Comparison of ENCODE assay signal across 24 cellular contexts in the genomic region with DNA sequence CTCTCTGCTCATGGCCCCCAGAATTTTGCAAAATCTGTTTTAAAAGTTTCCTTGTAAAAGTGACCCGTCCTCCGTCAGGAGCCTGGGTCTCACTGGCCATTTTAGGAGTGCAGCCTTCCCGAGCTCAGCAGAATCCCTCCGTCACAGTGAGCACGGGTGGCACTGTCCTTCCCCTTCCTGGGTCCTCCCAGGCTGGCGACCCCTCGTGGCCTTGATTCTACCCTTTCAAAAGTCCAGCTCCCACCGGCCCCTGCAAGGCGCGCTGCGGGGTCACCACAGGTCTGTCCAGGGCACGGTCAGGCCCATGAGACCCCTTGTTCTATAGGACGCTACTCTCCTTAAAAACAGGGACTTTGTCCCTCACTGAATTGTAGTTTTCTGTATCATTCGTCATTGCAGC.
DNase-seq lines count a peak whose midpoint lies in the region; ATAC-seq and TF ChIP-seq lines count a peak whose summit lies in the region.
"Had no signal": no experiment of that assay in that cellular context is flagged by ENCODE, and none has a peak within 500 bp of the region (broad histone marks: within the 10 kb centered on the region; RNA-seq: fewer than 3 reads in every experiment).

No MANE protein-coding gene starts in this region.

- TF ChIP-seq POLR2A in breast epithelium (IDR thresholded peaks at IDR 0.05): no peak
- no peak for TF ChIP-seq POLR2A in uterus (IDR thresholded peaks at IDR 0.05)

- H3K4me3 Mint-ChIP-seq in MCF 10A (ENCODE audit: unreplicated experiment) (no peak overlapping the region), osteocyte (ENCODE audit: unreplicated experiment) (no peak overlapping the region)
- H3K4me3 Mint-ChIP-seq: activated CD4-positive, alpha-beta T cell treated with anti-CD3 and anti-CD28 coated beads, Interleukin-2, amount 10 ng/mL, durations not matched to agents 24 days and 14 days; activated naive CD8-positive, alpha-beta T cell treated with anti-CD3 and anti-CD28 coated beads for 36 hours; activated T-helper 1 cell treated with anti-CD3 and anti-CD28 coated beads, Interleukin-12 subunit alpha, Interleukin-12 subunit beta, Interleukin-2, Interleukin-4 antibody, amounts not matched to agents 30 ng/mL and 10 ng/mL and 1 ng/mL, durations not matched to agents 14 hours and 24 hours and 36 hours; memory B cell; naive thymus-derived CD4-positive, alpha-beta T cell; T-helper 17 cell had no signal

- no peaks in the 10 kb centered on the region for H3K4me1 ChIP-seq in breast epithelium
- peaks cover 0 to 9% of the 10 kb centered on the region in 2 donors for H3K4me1 ChIP-seq in uterus
- no peaks in the 10 kb centered on the region; the same call in 1 of the 2 replicates for H3K4me1 ChIP-seq in MM.1S (ENCODE audit: low read length)

- H3K9me3 ChIP-seq in breast epithelium: no peaks in the 10 kb centered on the region
- H3K9me3 ChIP-seq in uterus: no peaks in the 10 kb centered on the region
- H3K9me3 ChIP-seq in MM.1S (replicated peaks; ENCODE audit: insufficient read depth, low read length): no peaks in the 10 kb centered on the region
- H3K9me3 ChIP-seq: thyroid gland had no signal

- TF ChIP-seq CTCF in MCF 10A (IDR thresholded peaks at IDR 0.05; ENCODE audit: unreplicated experiment): no peak
- TF ChIP-seq CTCF in breast epithelium (IDR thresholded peaks at IDR 0.05): no peak
- TF ChIP-seq CTCF in osteocyte (IDR thresholded peaks at IDR 0.05): no peak
- TF ChIP-seq CTCF in uterus (IDR thresholded peaks at IDR 0.05): no peak
- no peak for TF ChIP-seq CTCF in MM.1S (IDR thresholded peaks at IDR 0.05; ENCODE audit: low read length)

- H3K4me3 ChIP-seq in breast epithelium (no peak overlapping the region), uterus (no peak overlapping the region), MM.1S (ENCODE audit: low read length) (no peak overlapping the region)
- H3K4me3 ChIP-seq: MG63, smooth muscle cell, thyroid gland had no signal

- H3K27me3 Mint-ChIP-seq in MCF 10A (ENCODE audit: insufficient read depth, unreplicated experiment) (no peaks in the 10 kb centered on the region), osteocyte (ENCODE audit: unreplicated experiment) (no peaks in the 10 kb centered on the region)
- H3K27me3 Mint-ChIP-seq: activated CD4-positive, alpha-beta T cell treated with anti-CD3 and anti-CD28 coated beads, Interleukin-2, amount 10 ng/mL, durations not matched to agents 24 days and 14 days; activated naive CD8-positive, alpha-beta T cell treated with anti-CD3 and anti-CD28 coated beads for 36 hours; progenitor cell of endocrine pancreas had no signal

- H3K36me3 Mint-ChIP-seq in MCF 10A (ENCODE audit: insufficient read depth, unreplicated experiment) (no peaks in the 10 kb centered on the region), osteocyte (ENCODE audit: unreplicated experiment) (peaks cover 3% of the 10 kb centered on the region)

- ATAC-seq in GM19463 (IDR thresholded peaks at IDR 0.05; ENCODE audit: unreplicated experiment) (no peak), HG02885 (IDR thresholded peaks at IDR 0.05; ENCODE audit: poor library complexity, unreplicated experiment) (no peak)
- ATAC-seq: naive thymus-derived CD4-positive, alpha-beta T cell; Panc1; T-helper 17 cell had no signal

- H3K9me3 Mint-ChIP-seq in MCF 10A (ENCODE audit: unreplicated experiment): no peaks in the 10 kb centered on the region
- peaks cover 4% of the 10 kb centered on the region for H3K9me3 Mint-ChIP-seq in osteocyte (ENCODE audit: unreplicated experiment)

- no peak overlapping the region for H3K27ac ChIP-seq in breast epithelium
- peak overlapping the region; percentile 44 to 71 for H3K27ac ChIP-seq in uterus
- no peak overlapping the region for H3K27ac ChIP-seq in MM.1S (ENCODE audit: low read length)
- H3K27ac ChIP-seq: thyroid gland had no signal

- H2AFZ ChIP-seq in MM.1S (ENCODE audit: low read length): no peak overlapping the region

- DNase-seq in MCF 10A (ENCODE audit: unreplicated experiment): no peak
- DNase-seq in breast epithelium (ENCODE audit: low spot score in 2 of 2): no peak
- peak; percentile 46 for DNase-seq in islet precursor cell
- DNase-seq in osteocyte (ENCODE audit: extremely low spot score, unreplicated experiment): peak; percentile 73
- peak in 1 of 2 donors; percentile 9 for DNase-seq in uterus
- DNase-seq in MM.1S: no peak
- DNase-seq: activated CD4-positive, alpha-beta T cell treated with anti-CD3 and anti-CD28 coated beads, Interleukin-2, amount 10 ng/mL, durations not matched to agents 24 days and 14 days; activated naive CD8-positive, alpha-beta T cell treated with anti-CD3 and anti-CD28 coated beads for 36 hours; NCI-H1436; NCI-H2171; NCI-H524; stimulated activated CD4-positive, alpha-beta T cell treated with anti-CD3 and anti-CD28 coated beads, Interleukin-4, amount 100 ng/mL, for 1 hour; stimulated activated naive CD4-positive, alpha-beta T cell treated with Interleukin-2 at 50 U/mL for 16 hours; T-helper 17 cell; thyroid gland had no signal

- H4K20me1 ChIP-seq in MM.1S (ENCODE audit: insufficient read depth, low read length): no peaks in the 10 kb centered on the region

- no peaks in the 10 kb centered on the region for H3F3A ChIP-seq in MM.1S (ENCODE audit: insufficient read depth, low read length)

- H3K4me1 Mint-ChIP-seq in MCF 10A (ENCODE audit: insufficient read depth, unreplicated experiment) (peaks cover 15% of the 10 kb centered on the region), osteocyte (ENCODE audit: unreplicated experiment) (peaks cover 39% of the 10 kb centered on the region)
- H3K4me1 Mint-ChIP-seq: activated CD4-positive, alpha-beta T cell treated with anti-CD3 and anti-CD28 coated beads, Interleukin-2, amount 10 ng/mL, durations not matched to agents 24 days and 14 days; memory B cell had no signal

- no TSS peak for BruUV-seq in MCF 10A (replicated peaks; lab: Mats Ljungman, UMichigan)

- H3K27me3 ChIP-seq in breast epithelium (peaks cover 0 to 3% of the 10 kb centered on the region in 2 donors), uterus (no peaks in the 10 kb centered on the region), MM.1S (replicated peaks; ENCODE audit: insufficient read depth, low read length) (no peaks in the 10 kb centered on the region)
- H3K27me3 ChIP-seq: MG63, thyroid gland had no signal

- H3K27ac Mint-ChIP-seq in MCF 10A (ENCODE audit: low read depth, unreplicated experiment): peak overlapping the region; percentile 73
- H3K27ac Mint-ChIP-seq in osteocyte (ENCODE audit: unreplicated experiment): peak overlapping the region; percentile 58
- H3K27ac Mint-ChIP-seq: activated CD4-positive, alpha-beta T cell treated with anti-CD3 and anti-CD28 coated beads, Interleukin-2, amount 10 ng/mL, durations not matched to agents 24 days and 14 days; activated naive CD8-positive, alpha-beta T cell treated with anti-CD3 and anti-CD28 coated beads for 36 hours; activated T-helper 1 cell treated with anti-CD3 and anti-CD28 coated beads, Interleukin-12 subunit alpha, Interleukin-12 subunit beta, Interleukin-2, Interleukin-4 antibody, amounts not matched to agents 30 ng/mL and 10 ng/mL and 1 ng/mL, durations not matched to agents 14 hours and 24 hours and 36 hours; memory B cell; naive thymus-derived CD4-positive, alpha-beta T cell; progenitor cell of endocrine pancreas; T-helper 17 cell had no signal

- POLR2A ChIA-PET in MCF 10A (lab: Yijun Ruan, JAX): interaction anchor here (0.6 kb wide), 1 partner anchor 9 kb away, joined by 3 read pairs; no protein-coding TSS in a partner anchor

- H3K9me2 ChIP-seq in MM.1S (replicated peaks; ENCODE audit: insufficient read depth, low read length): no peaks in the 10 kb centered on the region

- no peak overlapping the region for H3K9ac ChIP-seq in MM.1S (ENCODE audit: low read length)

- H3K36me3 ChIP-seq in breast epithelium: no peaks in the 10 kb centered on the region
- no peaks in the 10 kb centered on the region for H3K36me3 ChIP-seq in uterus
- H3K36me3 ChIP-seq in MM.1S (replicated peaks; ENCODE audit: insufficient read depth, low read length): no peaks in the 10 kb centered on the region
- H3K36me3 ChIP-seq: MG63, thyroid gland had no signal

- no peak overlapping the region for H3K4me2 ChIP-seq in MM.1S (ENCODE audit: low read depth, low read length)
- H3K4me2 ChIP-seq: smooth muscle cell had no signal

- no peaks in the 10 kb centered on the region for H3K79me2 ChIP-seq in MM.1S (ENCODE audit: low read length)

- intact Hi-C loops in MCF 10A (cut with micrococcal nuclease) (no loop called here), breast epithelium (cut with DNase I; ENCODE audit: low total_unique reads) (no loop called here), uterus (cut with DNase I; ENCODE audit: low total_unique reads) (no loop called here)

- CTCF ChIA-PET in MCF 10A (lab: Yijun Ruan, JAX): interaction anchor here (0.6 to 0.7 kb wide), 2 partner anchors 77 to 123 kb away, joined by 3 to 5 read pairs; no protein-coding TSS in a partner anchor

Comparison
In these comparisons a context has a peak if more than half of its experiments do, and no peak if none do; other contexts are left out.
1. DNase-seq: peak in islet precursor cell (single experiment) and osteocyte (single experiment); none in MCF 10A (single experiment), breast epithelium (0 of 2) and MM.1S (single experiment).
2. H3K27ac ChIP-seq: peak in uterus (2 of 2); none in breast epithelium (0 of 2) and MM.1S (single experiment).